ENCODE assay signal across 1 cellular context in the genomic region with DNA sequence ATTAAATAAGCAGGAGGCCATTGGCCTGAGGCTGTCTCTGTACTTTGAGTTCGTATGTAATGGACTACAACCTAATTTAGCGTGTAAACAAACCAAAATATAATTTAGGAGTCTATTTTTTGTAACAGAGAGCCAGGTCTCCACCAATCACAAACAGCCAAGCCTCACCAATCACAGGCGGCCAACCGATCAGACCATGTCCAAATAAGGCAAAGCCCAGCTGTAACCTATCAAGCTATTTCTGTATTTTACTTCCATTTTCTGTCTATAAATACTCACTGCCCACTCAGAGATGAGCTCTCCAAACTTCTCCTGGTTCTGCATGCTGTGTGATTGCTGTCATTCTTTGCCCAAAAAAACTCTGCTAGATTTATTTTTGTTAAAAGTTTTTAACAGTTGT.
TF ChIP-seq lines count a peak whose summit lies in the region.

No MANE protein-coding gene starts in this region.

TF ChIP-seq in GM23338, 12 proteins besides CTCF, POLR2A, EP300 and RAD21 (continued from another document):
- TF ChIP-seq, protein P1, sequence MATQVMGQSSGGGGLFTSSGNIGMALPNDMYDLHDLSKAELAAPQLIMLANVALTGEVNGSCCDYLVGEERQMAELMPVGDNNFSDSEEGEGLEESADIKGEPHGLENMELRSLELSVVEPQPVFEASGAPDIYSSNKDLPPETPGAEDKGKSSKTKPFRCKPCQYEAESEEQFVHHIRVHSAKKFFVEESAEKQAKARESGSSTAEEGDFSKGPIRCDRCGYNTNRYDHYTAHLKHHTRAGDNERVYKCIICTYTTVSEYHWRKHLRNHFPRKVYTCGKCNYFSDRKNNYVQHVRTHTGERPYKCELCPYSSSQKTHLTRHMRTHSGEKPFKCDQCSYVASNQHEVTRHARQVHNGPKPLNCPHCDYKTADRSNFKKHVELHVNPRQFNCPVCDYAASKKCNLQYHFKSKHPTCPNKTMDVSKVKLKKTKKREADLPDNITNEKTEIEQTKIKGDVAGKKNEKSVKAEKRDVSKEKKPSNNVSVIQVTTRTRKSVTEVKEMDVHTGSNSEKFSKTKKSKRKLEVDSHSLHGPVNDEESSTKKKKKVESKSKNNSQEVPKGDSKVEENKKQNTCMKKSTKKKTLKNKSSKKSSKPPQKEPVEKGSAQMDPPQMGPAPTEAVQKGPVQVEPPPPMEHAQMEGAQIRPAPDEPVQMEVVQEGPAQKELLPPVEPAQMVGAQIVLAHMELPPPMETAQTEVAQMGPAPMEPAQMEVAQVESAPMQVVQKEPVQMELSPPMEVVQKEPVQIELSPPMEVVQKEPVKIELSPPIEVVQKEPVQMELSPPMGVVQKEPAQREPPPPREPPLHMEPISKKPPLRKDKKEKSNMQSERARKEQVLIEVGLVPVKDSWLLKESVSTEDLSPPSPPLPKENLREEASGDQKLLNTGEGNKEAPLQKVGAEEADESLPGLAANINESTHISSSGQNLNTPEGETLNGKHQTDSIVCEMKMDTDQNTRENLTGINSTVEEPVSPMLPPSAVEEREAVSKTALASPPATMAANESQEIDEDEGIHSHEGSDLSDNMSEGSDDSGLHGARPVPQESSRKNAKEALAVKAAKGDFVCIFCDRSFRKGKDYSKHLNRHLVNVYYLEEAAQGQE (IDR thresholded peaks at IDR 0.05; ENCODE audit: unreplicated experiment): no peak
- TF ChIP-seq ZNF331 (CRISPR knock-in tag; IDR thresholded peaks at IDR 0.05; ENCODE audit: low read depth) (no peak), NANOG (IDR thresholded peaks at IDR 0.05; ENCODE audit: borderline replicate concordance) (no peak), ZNF114 (CRISPR knock-in tag; IDR thresholded peaks at IDR 0.05) (no peak)
